8 cellular contexts compared by ENCODE assay signal in genomic region chr19:45667620-45668341, GRCh38. TPM values are rescaled to one million over a fixed set of nuclear protein-coding genes. Genes with fewer than 3 reads are reported as not detected.
DNase-seq lines count a peak whose midpoint lies in the region; ATAC-seq and TF ChIP-seq lines count a peak whose summit lies in the region.

Gene GIPR (plus strand): TSS chr19:45668221. CDS start chr19:45669521, 1,300 bp downstream.

- CTCF ChIA-PET in mammary epithelial cell (lab: Charles Lee; ENCODE audit: low non-redundant PET): no interaction called here

- in situ Hi-C loops in mammary epithelial cell (cut with MboI; ENCODE audit: low sequenced_read_pairs in 2 of 2): no loop called here

- dilution Hi-C loops in mammary epithelial cell (cut with HindIII; ENCODE audit: low sequenced_read_pairs): no loop called here

- H3K79me2 ChIP-seq in KMS-11 (ENCODE audit: insufficient read depth, low read depth) (no peaks in the 10 kb centered on the region), mammary epithelial cell (ENCODE audit: insufficient read depth, low read length) (no peaks in the 10 kb centered on the region)

- H3K4me3 ChIP-seq in KMS-11 (IDR thresholded peaks at IDR 0.05; ENCODE audit: insufficient read depth, low read depth, low read length) (no peak within 1 kb of the TSS), mammary epithelial cell (replicated peaks in 1 of 3; ENCODE audit: insufficient read depth in 1 of 3, low read depth in 2 of 3, low read length in 3 of 3) (peak within 1 kb of the TSS; percentile 29 to 46 (median 39)), left lung (peak within 1 kb of the TSS; percentile 20 to 42)

- peaks cover 18% of the 10 kb centered on the region for H3K4me1 ChIP-seq in KMS-11 (ENCODE audit: low read depth, poor library complexity, severe bottlenecking)
- H3K4me1 ChIP-seq in mammary epithelial cell (ENCODE audit: insufficient read depth, low read length): peaks cover 19% of the 10 kb centered on the region
- peaks cover 13 to 28% of the 10 kb centered on the region in 2 donors for H3K4me1 ChIP-seq in left lung

- no peaks in the 10 kb centered on the region for H3K9me3 ChIP-seq in mammary epithelial cell (replicated peaks; ENCODE audit: insufficient read depth, low read length)
- H3K9me3 ChIP-seq in left lung: no peaks in the 10 kb centered on the region

- H3K4me2 ChIP-seq in KMS-11: peak within 1 kb of the TSS; percentile 82
- peak within 1 kb of the TSS; percentile 97 for H3K4me2 ChIP-seq in mammary epithelial cell (ENCODE audit: insufficient read depth, low read depth, low read length)

- no peaks in the 10 kb centered on the region for H3K36me3 ChIP-seq in KMS-11 (ENCODE audit: insufficient read depth)
- no peaks in the 10 kb centered on the region for H3K36me3 ChIP-seq in mammary epithelial cell (ENCODE audit: insufficient read depth, low read length)
- no peaks in the 10 kb centered on the region for H3K36me3 ChIP-seq in left lung

- DNase-seq in ELR (ENCODE audit: low read depth): peak; percentile 60
- peak; percentile 27 for DNase-seq in UCSD-AML1 (lab: John Stamatoyannopoulos, UW; ENCODE audit: unreplicated experiment)
- peak; percentile 79 for DNase-seq in mammary epithelial cell
- DNase-seq in left lung: peak; percentile 65 to 89
- peak; percentile 26 to 30 for DNase-seq in stimulated activated CD8-positive, alpha-beta memory T cell treated with anti-CD3 and anti-CD28 coated beads, Interleukin-15, amount 100 ng/mL, for 4 hours (ENCODE audit: low read depth in 2 of 2)
- no peak for DNase-seq in middle frontal gyrus (ENCODE audit: extremely low spot score, low spot score)

- ATAC-seq in left lung (peak; percentile 58), HG02973 (IDR thresholded peaks at IDR 0.05; ENCODE audit: unreplicated experiment) (no peak)

- H4K20me1 ChIP-seq in KMS-11 (ENCODE audit: insufficient read depth): no peaks in the 10 kb centered on the region
- no peaks in the 10 kb centered on the region for H4K20me1 ChIP-seq in mammary epithelial cell (ENCODE audit: insufficient read depth, low read length)

- H3K9ac ChIP-seq in KMS-11 (no peak within 1 kb of the TSS), mammary epithelial cell (ENCODE audit: insufficient read depth, low read length) (peak within 1 kb of the TSS; percentile 17)

- peak within 1 kb of the TSS; percentile 68 for H2AFZ ChIP-seq in KMS-11 (ENCODE audit: low read depth)
- peak within 1 kb of the TSS; percentile 91 for H2AFZ ChIP-seq in mammary epithelial cell (ENCODE audit: low read depth, low read length)

- TF ChIP-seq CTCF in KMS-11 (conservative IDR thresholded peaks at IDR 0.05; ENCODE audit: low read depth, low read length) (no peak), mammary epithelial cell (conservative IDR thresholded peaks at IDR 0.05 in 1 of 2, IDR thresholded peaks at IDR 0.05 in 1 of 2; ENCODE audit: extremely low read depth in 1 of 2, insufficient read depth in 1 of 2, low read depth in 1 of 2, low read length in 2 of 2) (no peak), left lung (IDR thresholded peaks at IDR 0.05) (no peak)

- H3K27me3 ChIP-seq in KMS-11 (ENCODE audit: insufficient read depth, low read depth) (peaks cover 4% of the 10 kb centered on the region; the same call in 1 of the 2 replicates), mammary epithelial cell (ENCODE audit: insufficient read depth, low read length) (no peaks in the 10 kb centered on the region), left lung (peaks cover 20 to 88% of the 10 kb centered on the region in 2 donors)

- H3K27ac ChIP-seq in KMS-11: no peak within 1 kb of the TSS
- no peak within 1 kb of the TSS for H3K27ac ChIP-seq in mammary epithelial cell (ENCODE audit: insufficient read depth, low read depth, low read length)
- no peak within 1 kb of the TSS for H3K27ac ChIP-seq in left lung

- 86% methylated on average over 3 of the region's 15 CpGs for WGBS in mammary epithelial cell (ENCODE audit: low coverage, missing lambda C conversion rate)

- BruUV-seq in mammary epithelial cell (replicated peaks; lab: Mats Ljungman, UMichigan): no TSS peak

- intact Hi-C loops in mammary epithelial cell (cut with micrococcal nuclease) (no loop called here), left lung (cut with DNase I) (no loop called here)

RNA-seq across cellular contexts. Expression of gene GIPR, which starts in this region (rescaled TPM):
- 1 to 10 TPM; 1.3 to 1.4 TPM for total RNA-seq in mammary epithelial cell
- 0.60 TPM for polyA plus RNA-seq in mammary epithelial cell
- 9.4 TPM for polyA minus RNA-seq in mammary epithelial cell
- total RNA-seq in left lung: 1 to 10 TPM; 5.4 to 5.7 TPM
